In the genomic region with DNA sequence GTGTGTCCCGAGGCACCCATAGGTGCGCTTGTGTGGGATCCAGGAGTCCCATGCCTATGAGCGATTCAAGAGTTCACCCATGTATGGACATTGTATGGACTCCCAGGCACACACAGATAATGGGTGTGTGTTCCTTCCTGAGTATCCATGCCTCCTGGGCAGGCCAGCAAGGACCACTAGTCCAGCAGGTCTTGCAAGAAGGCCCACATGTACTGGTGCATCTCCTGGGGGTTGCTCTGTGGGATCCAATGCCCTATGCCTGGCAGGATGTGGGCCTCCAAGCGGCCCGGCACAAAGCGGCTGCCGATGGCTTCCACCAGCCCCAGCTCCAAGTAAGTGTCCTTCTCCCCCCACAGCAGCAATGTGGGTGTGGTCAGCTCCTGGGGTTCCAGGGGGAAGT, we compare ENCODE assay signal across 1 cellular context.
TF ChIP-seq lines count a peak whose summit lies in the region.

No MANE protein-coding gene starts in this region.

TF ChIP-seq in HEK293, 187 proteins besides CTCF, POLR2A, EP300 and RAD21 (continued from another document):
- TF ChIP-seq ZNF148 (tag by site-specific recombination; IDR thresholded peaks at IDR 0.05; ENCODE audit: borderline replicate concordance) (no peak), ZNF184 (tag by site-specific recombination; IDR thresholded peaks at IDR 0.05) (no peak), ZNF157 (tag by site-specific recombination; IDR thresholded peaks at IDR 0.05) (peak; percentile 83), ZBTB17 (tag by site-specific recombination; IDR thresholded peaks at IDR 0.05) (no peak), ZFP69B (tag by site-specific recombination; IDR thresholded peaks at IDR 0.05) (no peak)
